In the genomic region with DNA sequence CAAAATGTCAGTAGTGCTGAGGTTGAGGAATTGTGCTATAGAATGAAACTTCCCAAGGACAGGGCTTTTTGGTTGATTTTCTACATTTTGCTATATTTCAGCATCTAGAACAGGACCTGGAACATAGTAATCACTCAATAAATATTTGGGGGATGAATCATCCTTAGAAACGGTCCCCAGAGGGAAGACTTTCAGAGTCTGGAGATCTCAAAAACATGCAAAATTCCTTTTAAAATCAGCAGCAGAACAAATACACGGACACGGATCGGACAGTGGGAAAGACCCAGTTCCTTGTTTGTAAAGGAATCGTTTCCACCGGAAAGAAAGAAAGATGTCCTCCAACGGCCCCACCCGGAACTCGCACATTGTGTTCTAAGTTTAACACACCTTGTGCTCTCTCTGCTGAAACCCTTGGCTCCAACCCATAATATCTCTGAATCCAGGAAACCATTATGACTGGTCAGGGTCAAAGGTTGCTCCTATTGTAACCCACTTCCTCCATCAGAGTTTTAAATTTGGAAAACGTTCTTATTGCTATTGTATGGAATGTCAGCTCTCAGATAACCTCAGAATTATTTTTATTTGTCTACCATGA, we compare ENCODE assay signal across 15 cellular contexts.
DNase-seq lines count a peak whose midpoint lies in the region; ATAC-seq and TF ChIP-seq lines count a peak whose summit lies in the region.
"Had no signal": no experiment of that assay in that cellular context is flagged by ENCODE, and none has a peak within 500 bp of the region (broad histone marks: within the 10 kb centered on the region; RNA-seq: fewer than 3 reads in every experiment).

No MANE protein-coding gene starts in this region.

- H3K27ac Mint-ChIP-seq in activated naive CD4-positive, alpha-beta T cell treated with anti-CD3 and anti-CD28 coated beads, Interleukin-2, amount 10 ng/mL, durations not matched to agents 7 days and 5 days, result no peak overlapping the region
- H3K27ac Mint-ChIP-seq: activated T-cell treated with anti-CD3 and anti-CD28 coated beads, Interleukin-2, amount 50 U/mL, for 24 hours had no signal

- H3K27ac ChIP-seq in RWPE2 (ENCODE audit: poor library complexity, severe bottlenecking), result peak overlapping the region; percentile 77
- no peak overlapping the region for H3K27ac ChIP-seq in A673 (ENCODE audit: low read depth, low read length, poor library complexity, severe bottlenecking)
- no peak overlapping the region for H3K27ac ChIP-seq in suprapubic skin

- H3K36me3 ChIP-seq in RWPE2 (ENCODE audit: low read depth) (no peaks in the 10 kb centered on the region), A673 (ENCODE audit: insufficient read depth, low read length, poor library complexity, severe bottlenecking) (no peaks in the 10 kb centered on the region), suprapubic skin (no peaks in the 10 kb centered on the region)

- H3K27me3 ChIP-seq in RWPE2 (ENCODE audit: insufficient read depth, poor library complexity, severe bottlenecking) (no peaks in the 10 kb centered on the region), A673 (replicated peaks; ENCODE audit: insufficient read depth, low read depth, low read length, poor library complexity) (no peaks in the 10 kb centered on the region), suprapubic skin (no peaks in the 10 kb centered on the region)

- peaks cover 3% of the 10 kb centered on the region for H3K27me3 Mint-ChIP-seq in activated naive CD4-positive, alpha-beta T cell treated with anti-CD3 and anti-CD28 coated beads, Interleukin-2, amount 10 ng/mL, durations not matched to agents 7 days and 5 days

- no peaks in the 10 kb centered on the region for H3K4me1 Mint-ChIP-seq in activated naive CD4-positive, alpha-beta T cell treated with anti-CD3 and anti-CD28 coated beads, Interleukin-2, amount 10 ng/mL, durations not matched to agents 7 days and 5 days

- 47% methylated on average over 10 of the region's 10 CpGs for WGBS in suprapubic skin

- H3K9me3 Mint-ChIP-seq in activated naive CD4-positive, alpha-beta T cell treated with anti-CD3 and anti-CD28 coated beads, Interleukin-2, amount 10 ng/mL, durations not matched to agents 7 days and 5 days, result no peaks in the 10 kb centered on the region
- H3K9me3 Mint-ChIP-seq: activated T-cell treated with anti-CD3 and anti-CD28 coated beads, Interleukin-2, amount 50 U/mL, for 24 hours had no signal

- POLR2A ChIA-PET in A673 (lab: Charles Lee; ENCODE audit: low non-redundant PET), result no interaction called here

- no peak for TF ChIP-seq POLR2A in suprapubic skin (IDR thresholded peaks at IDR 0.05)

- H3K4me3 ChIP-seq in AG09309 (ENCODE audit: control insufficient read depth, low read depth, low read length), result no peak overlapping the region
- H3K4me3 ChIP-seq in RWPE2 (ENCODE audit: severe bottlenecking), result no peak overlapping the region
- no peak overlapping the region for H3K4me3 ChIP-seq in fibroblast of pulmonary artery (replicated peaks; ENCODE audit: low read depth, low read length)
- H3K4me3 ChIP-seq in A673 (ENCODE audit: low read depth, low read length, poor library complexity, severe bottlenecking), result no peak overlapping the region
- H3K4me3 ChIP-seq in suprapubic skin, result no peak overlapping the region

- intact Hi-C loops in A673 (cut with micrococcal nuclease; ENCODE audit: unreplicated experiment), result no loop called here

- H3K9me3 ChIP-seq in RWPE2 (ENCODE audit: severe bottlenecking) (no peaks in the 10 kb centered on the region), A673 (ENCODE audit: low read depth, low read length, poor library complexity, severe bottlenecking) (no peaks in the 10 kb centered on the region), suprapubic skin (no peaks in the 10 kb centered on the region)

- CTCF ChIA-PET in A673 (lab: Charles Lee), result interaction anchor here (0.7 kb wide), 1 partner anchor 177 kb away, joined by 4 read pairs; no protein-coding TSS in a partner anchor
- CTCF ChIA-PET in activated naive CD4-positive, alpha-beta T cell treated with anti-CD3 and anti-CD28 coated beads, Interleukin-2, amount 10 ng/mL, durations not matched to agents 7 days and 5 days (lab: Charles Lee), result no interaction called here

- BruUV-seq in A673 (replicated peaks; lab: Mats Ljungman, UMichigan), result no TSS peak

- H3K4me1 ChIP-seq in RWPE2 (ENCODE audit: insufficient read depth, poor library complexity, severe bottlenecking) (peaks cover 22% of the 10 kb centered on the region), A673 (ENCODE audit: insufficient read depth, low read length, poor library complexity, severe bottlenecking) (no peaks in the 10 kb centered on the region), suprapubic skin (no peaks in the 10 kb centered on the region)

- no peak overlapping the region for H3K4me3 Mint-ChIP-seq in activated naive CD4-positive, alpha-beta T cell treated with anti-CD3 and anti-CD28 coated beads, Interleukin-2, amount 10 ng/mL, durations not matched to agents 7 days and 5 days
- H3K4me3 Mint-ChIP-seq: activated T-cell treated with anti-CD3 and anti-CD28 coated beads, Interleukin-2, amount 50 U/mL, for 24 hours had no signal

- peak; percentile 34 for DNase-seq in AG09309 (ENCODE audit: low read depth)
- no peak for DNase-seq in RWPE2 (ENCODE audit: low spot score)
- peak; percentile 58 for DNase-seq in fibroblast of pulmonary artery (ENCODE audit: low read depth)
- DNase-seq in non-pigmented ciliary epithelial cell (ENCODE audit: low read depth), result peak; percentile 1
- no peak for DNase-seq in A673 (ENCODE audit: low spot score)
- DNase-seq in suprapubic skin (ENCODE audit: low spot score in 2 of 2), result no peak
- no peak for DNase-seq in left lobe of liver (ENCODE audit: low spot score)
- no peak for DNase-seq in activated naive CD4-positive, alpha-beta T cell treated with anti-CD3 and anti-CD28 coated beads, Interleukin-2, amount 10 ng/mL, durations not matched to agents 7 days and 5 days
- DNase-seq: activated T-cell treated with anti-CD3 and anti-CD28 coated beads, Interleukin-2, amount 50 U/mL, for 24 hours; erythroblast; NCI-H1092 treated with DMSO at 0.1 percent for 48 hours; NCI-H69; posterior cingulate gyrus; SIG-M5; substantia nigra had no signal

- no peak for TF ChIP-seq EP300 in suprapubic skin (IDR thresholded peaks at IDR 0.05)

- no peaks in the 10 kb centered on the region for H3K36me3 Mint-ChIP-seq in activated naive CD4-positive, alpha-beta T cell treated with anti-CD3 and anti-CD28 coated beads, Interleukin-2, amount 10 ng/mL, durations not matched to agents 7 days and 5 days

- peak; percentile 48; the same call in 2 of the 3 replicates for ATAC-seq in RWPE2 (ENCODE audit: low read depth)
- ATAC-seq in left lobe of liver, result no peak

- TF ChIP-seq CTCF in AG09309 (IDR thresholded peaks at IDR 0.05; ENCODE audit: control insufficient read depth, insufficient read depth, low read depth, low read length, missing control alignments), result no peak
- TF ChIP-seq CTCF in RWPE2 (IDR thresholded peaks at IDR 0.05; ENCODE audit: poor library complexity, severe bottlenecking), result no peak
- no peak for TF ChIP-seq CTCF in fibroblast of pulmonary artery (IDR thresholded peaks at IDR 0.05; ENCODE audit: low read length, missing control alignments)
- no peak for TF ChIP-seq CTCF in A673 (conservative IDR thresholded peaks at IDR 0.05; ENCODE audit: low read depth, low read length)
- TF ChIP-seq CTCF in suprapubic skin (IDR thresholded peaks at IDR 0.05), result no peak

Comparison
In these comparisons a context has a peak if more than half of its experiments do, and no peak if none do; other contexts are left out.
1. DNase-seq: peak in AG09309 (single experiment), fibroblast of pulmonary artery (single experiment) and non-pigmented ciliary epithelial cell (single experiment); none in RWPE2 (single experiment), A673 (single experiment), suprapubic skin (0 of 2), left lobe of liver (single experiment) and activated naive CD4-positive, alpha-beta T cell treated with anti-CD3 and anti-CD28 coated beads, Interleukin-2, amount 10 ng/mL, durations not matched to agents 7 days and 5 days (single experiment).